ENCODE assay signal across 8 cellular contexts in the genomic region with DNA sequence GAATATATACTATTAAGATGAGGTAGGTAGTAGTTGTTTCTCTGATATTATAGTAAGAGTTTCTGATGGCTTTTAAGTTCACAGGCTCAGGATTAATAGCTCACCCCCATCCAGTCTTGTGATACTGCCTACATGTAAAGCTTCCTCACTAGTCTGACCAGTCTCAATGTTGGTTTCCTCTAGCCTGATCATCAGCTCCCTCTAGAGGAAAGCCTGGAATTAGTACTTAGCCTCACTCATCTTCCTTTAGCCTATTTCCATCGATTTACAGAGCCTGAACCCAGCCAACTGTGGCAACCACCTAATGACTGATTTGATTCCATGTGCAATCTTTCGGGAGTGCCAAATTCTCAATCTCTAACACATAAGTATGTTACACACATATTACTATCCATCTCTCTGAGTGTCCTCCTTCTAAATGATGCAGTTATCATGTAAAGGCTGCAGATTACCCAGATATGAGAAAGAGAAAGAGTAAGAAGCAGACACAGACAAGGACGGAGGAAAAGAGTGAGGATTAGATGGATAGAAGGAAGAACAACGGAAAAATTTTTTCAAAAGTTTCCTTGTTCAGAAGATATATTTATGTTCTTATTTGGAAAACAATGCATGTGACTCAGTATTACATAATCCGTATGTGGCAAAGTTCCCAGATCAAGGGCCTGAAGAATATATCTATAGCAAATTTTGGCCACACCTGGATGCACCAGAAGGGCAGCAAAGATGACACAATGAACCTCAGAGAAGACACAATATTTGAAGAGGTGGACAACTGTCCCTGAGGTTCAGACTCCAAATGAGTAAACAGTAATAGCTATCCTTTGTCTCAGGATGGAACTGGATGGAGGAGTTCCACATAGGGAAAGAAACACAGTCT.
A peak's percentile ranks its signal among the peaks of the same experiment; 100 is the strongest.
DNase-seq lines count a peak whose midpoint lies in the region; ATAC-seq and TF ChIP-seq lines count a peak whose summit lies in the region.

No MANE protein-coding gene starts in this region.

- POLR2A ChIA-PET in activated CD8-positive, alpha-beta T cell treated with anti-CD3 and anti-CD28 coated beads for 36 hours (lab: Charles Lee), result no interaction called here

- peaks cover 3% of the 10 kb centered on the region for H3K4me1 ChIP-seq in skeletal muscle satellite cell (ENCODE audit: control insufficient read depth, insufficient read depth, low read length)

- H3K9ac ChIP-seq in skeletal muscle satellite cell (ENCODE audit: low read depth, low read length), result no peak overlapping the region

- TF ChIP-seq CTCF in fibroblast of the aortic adventitia (IDR thresholded peaks at IDR 0.05; ENCODE audit: insufficient read depth, low read length), result peak; percentile 54
- TF ChIP-seq CTCF in activated CD8-positive, alpha-beta T cell treated with anti-CD3 and anti-CD28 coated beads for 36 hours (IDR thresholded peaks at IDR 0.05), result no peak

- no peak for ATAC-seq in activated CD8-positive, alpha-beta T cell treated with anti-CD3 and anti-CD28 coated beads for 36 hours
- no peak for ATAC-seq in T-helper 17 cell
- no peak for ATAC-seq in activated CD8-positive, alpha-beta memory T cell treated with anti-CD3 and anti-CD28 coated beads, Interleukin-2, amount 10 ng/mL, durations not matched to agents 7 days and 5 days

- peak overlapping the region; percentile 73 for H3K4me2 ChIP-seq in skeletal muscle satellite cell (ENCODE audit: low read length)

- peak; percentile 9 for DNase-seq in ELF-1 (ENCODE audit: low read depth, low spot score)
- peak; percentile 11 for DNase-seq in HuH-7.5 (ENCODE audit: low spot score)
- DNase-seq in OCI-M1 (lab: John Stamatoyannopoulos, UW), result peak; percentile 96
- DNase-seq in fibroblast of the aortic adventitia (ENCODE audit: low read depth), result peak; percentile 54
- DNase-seq in activated CD8-positive, alpha-beta T cell treated with anti-CD3 and anti-CD28 coated beads for 36 hours, result no peak
- no peak for DNase-seq in T-helper 17 cell
- DNase-seq in activated CD8-positive, alpha-beta memory T cell treated with anti-CD3 and anti-CD28 coated beads, Interleukin-2, amount 10 ng/mL, durations not matched to agents 7 days and 5 days, result no peak

- H3K4me3 Mint-ChIP-seq in activated CD8-positive, alpha-beta T cell treated with anti-CD3 and anti-CD28 coated beads for 36 hours, result no peak overlapping the region
- H3K4me3 Mint-ChIP-seq in T-helper 17 cell, result no peak overlapping the region
- no peak overlapping the region for H3K4me3 Mint-ChIP-seq in activated CD8-positive, alpha-beta memory T cell treated with anti-CD3 and anti-CD28 coated beads, Interleukin-2, amount 10 ng/mL, durations not matched to agents 7 days and 5 days

- intact Hi-C loops in activated CD8-positive, alpha-beta T cell treated with anti-CD3 and anti-CD28 coated beads for 36 hours (cut with micrococcal nuclease), result no loop called here

- H3K9me3 Mint-ChIP-seq in activated CD8-positive, alpha-beta T cell treated with anti-CD3 and anti-CD28 coated beads for 36 hours, result peaks cover 4% of the 10 kb centered on the region
- no peaks in the 10 kb centered on the region for H3K9me3 Mint-ChIP-seq in activated CD8-positive, alpha-beta memory T cell treated with anti-CD3 and anti-CD28 coated beads, Interleukin-2, amount 10 ng/mL, durations not matched to agents 7 days and 5 days (ENCODE audit: low read depth)

- no peak overlapping the region for H3K4me3 ChIP-seq in fibroblast of the aortic adventitia (ENCODE audit: low read depth, low read length)
- H3K4me3 ChIP-seq in skeletal muscle satellite cell (ENCODE audit: low read length), result peak overlapping the region; percentile 36

- no peaks in the 10 kb centered on the region for H3K36me3 Mint-ChIP-seq in activated CD8-positive, alpha-beta T cell treated with anti-CD3 and anti-CD28 coated beads for 36 hours (ENCODE audit: low read depth)
- no peaks in the 10 kb centered on the region for H3K36me3 Mint-ChIP-seq in T-helper 17 cell (ENCODE audit: low read depth)
- H3K36me3 Mint-ChIP-seq in activated CD8-positive, alpha-beta memory T cell treated with anti-CD3 and anti-CD28 coated beads, Interleukin-2, amount 10 ng/mL, durations not matched to agents 7 days and 5 days, result no peaks in the 10 kb centered on the region

- H3K4me1 Mint-ChIP-seq in activated CD8-positive, alpha-beta T cell treated with anti-CD3 and anti-CD28 coated beads for 36 hours (ENCODE audit: low read depth), result no peaks in the 10 kb centered on the region
- H3K4me1 Mint-ChIP-seq in T-helper 17 cell, result no peaks in the 10 kb centered on the region
- no peaks in the 10 kb centered on the region for H3K4me1 Mint-ChIP-seq in activated CD8-positive, alpha-beta memory T cell treated with anti-CD3 and anti-CD28 coated beads, Interleukin-2, amount 10 ng/mL, durations not matched to agents 7 days and 5 days

- H3K9me3 ChIP-seq in skeletal muscle satellite cell (replicated peaks; ENCODE audit: low read length) (no peaks in the 10 kb centered on the region), T-helper 17 cell (ENCODE audit: control insufficient read depth, low read length, poor library complexity, severe bottlenecking) (no peaks in the 10 kb centered on the region)

- H3K27ac Mint-ChIP-seq in activated CD8-positive, alpha-beta T cell treated with anti-CD3 and anti-CD28 coated beads for 36 hours, result no peak overlapping the region
- H3K27ac Mint-ChIP-seq in T-helper 17 cell, result no peak overlapping the region
- H3K27ac Mint-ChIP-seq in activated CD8-positive, alpha-beta memory T cell treated with anti-CD3 and anti-CD28 coated beads, Interleukin-2, amount 10 ng/mL, durations not matched to agents 7 days and 5 days, result no peak overlapping the region

- CTCF ChIA-PET in activated CD8-positive, alpha-beta T cell treated with anti-CD3 and anti-CD28 coated beads for 36 hours (lab: Charles Lee), result no interaction called here
- CTCF ChIA-PET in activated CD8-positive, alpha-beta memory T cell treated with anti-CD3 and anti-CD28 coated beads, Interleukin-2, amount 10 ng/mL, durations not matched to agents 7 days and 5 days (lab: Charles Lee), result no interaction called here

- H3K27me3 Mint-ChIP-seq in activated CD8-positive, alpha-beta T cell treated with anti-CD3 and anti-CD28 coated beads for 36 hours, result no peaks in the 10 kb centered on the region
- no peaks in the 10 kb centered on the region for H3K27me3 Mint-ChIP-seq in T-helper 17 cell
- H3K27me3 Mint-ChIP-seq in activated CD8-positive, alpha-beta memory T cell treated with anti-CD3 and anti-CD28 coated beads, Interleukin-2, amount 10 ng/mL, durations not matched to agents 7 days and 5 days, result no peaks in the 10 kb centered on the region

- no peaks in the 10 kb centered on the region for H3K36me3 ChIP-seq in skeletal muscle satellite cell (ENCODE audit: insufficient read depth, low read length)

- peaks cover 4% of the 10 kb centered on the region for H3K27me3 ChIP-seq in skeletal muscle satellite cell (ENCODE audit: control insufficient read depth, insufficient read depth, low read length)

Comparison
In these comparisons a context has a peak if more than half of its experiments do, and no peak if none do; other contexts are left out.
1. DNase-seq: peak in ELF-1 (single experiment), HuH-7.5 (single experiment), OCI-M1 (single experiment) and fibroblast of the aortic adventitia (single experiment); none in activated CD8-positive, alpha-beta T cell treated with anti-CD3 and anti-CD28 coated beads for 36 hours (single experiment), T-helper 17 cell (0 of 3) and activated CD8-positive, alpha-beta memory T cell treated with anti-CD3 and anti-CD28 coated beads, Interleukin-2, amount 10 ng/mL, durations not matched to agents 7 days and 5 days (single experiment).